ENCODE assay signal across 1 cellular context in the genomic region with DNA sequence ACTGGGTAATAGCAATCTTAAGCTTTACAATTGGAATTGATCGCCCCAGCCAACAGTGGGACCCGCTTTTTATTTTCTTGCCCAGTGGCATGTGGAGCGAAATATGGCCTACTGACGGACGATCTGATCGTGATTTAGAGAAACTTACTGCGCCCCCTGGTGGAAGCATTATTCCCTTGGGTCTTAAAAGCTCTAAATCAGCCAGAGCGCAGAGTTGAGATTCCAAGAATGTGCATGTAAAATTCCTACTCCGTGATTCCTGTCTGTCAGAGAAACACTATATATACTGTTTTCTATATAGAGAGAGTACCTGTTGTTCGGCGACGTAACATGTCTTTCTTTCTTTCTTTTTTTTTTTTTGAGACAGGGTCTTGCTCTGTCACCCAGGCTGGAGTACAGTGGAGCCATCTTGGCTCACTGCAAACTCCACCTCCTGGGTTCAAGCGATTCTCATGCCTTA.
TF ChIP-seq lines count a peak whose summit lies in the region.

No MANE protein-coding gene starts in this region.

TF ChIP-seq in HEK293, 187 proteins besides CTCF, POLR2A, EP300 and RAD21 (continued from another document and continues in another):
- TF ChIP-seq, protein P1, sequence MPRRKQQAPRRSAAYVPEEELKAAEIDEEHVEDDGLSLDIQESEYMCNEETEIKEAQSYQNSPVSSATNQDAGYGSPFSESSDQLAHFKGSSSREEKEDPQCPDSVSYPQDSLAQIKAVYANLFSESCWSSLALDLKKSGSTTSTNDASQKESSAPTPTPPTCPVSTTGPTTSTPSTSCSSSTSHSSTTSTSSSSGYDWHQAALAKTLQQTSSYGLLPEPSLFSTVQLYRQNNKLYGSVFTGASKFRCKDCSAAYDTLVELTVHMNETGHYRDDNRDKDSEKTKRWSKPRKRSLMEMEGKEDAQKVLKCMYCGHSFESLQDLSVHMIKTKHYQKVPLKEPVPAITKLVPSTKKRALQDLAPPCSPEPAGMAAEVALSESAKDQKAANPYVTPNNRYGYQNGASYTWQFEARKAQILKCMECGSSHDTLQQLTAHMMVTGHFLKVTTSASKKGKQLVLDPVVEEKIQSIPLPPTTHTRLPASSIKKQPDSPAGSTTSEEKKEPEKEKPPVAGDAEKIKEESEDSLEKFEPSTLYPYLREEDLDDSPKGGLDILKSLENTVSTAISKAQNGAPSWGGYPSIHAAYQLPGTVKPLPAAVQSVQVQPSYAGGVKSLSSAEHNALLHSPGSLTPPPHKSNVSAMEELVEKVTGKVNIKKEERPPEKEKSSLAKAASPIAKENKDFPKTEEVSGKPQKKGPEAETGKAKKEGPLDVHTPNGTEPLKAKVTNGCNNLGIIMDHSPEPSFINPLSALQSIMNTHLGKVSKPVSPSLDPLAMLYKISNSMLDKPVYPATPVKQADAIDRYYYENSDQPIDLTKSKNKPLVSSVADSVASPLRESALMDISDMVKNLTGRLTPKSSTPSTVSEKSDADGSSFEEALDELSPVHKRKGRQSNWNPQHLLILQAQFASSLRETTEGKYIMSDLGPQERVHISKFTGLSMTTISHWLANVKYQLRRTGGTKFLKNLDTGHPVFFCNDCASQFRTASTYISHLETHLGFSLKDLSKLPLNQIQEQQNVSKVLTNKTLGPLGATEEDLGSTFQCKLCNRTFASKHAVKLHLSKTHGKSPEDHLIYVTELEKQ (tag by site-specific recombination; IDR thresholded peaks at IDR 0.05; ENCODE audit: borderline replicate concordance) = no peak
- TF ChIP-seq ZNF529 (tag by site-specific recombination; IDR thresholded peaks at IDR 0.05; ENCODE audit: insufficient replicate concordance) (no peak), ZNF704 (tag by site-specific recombination; IDR thresholded peaks at IDR 0.05) (no peak), TRIM28 (IDR thresholded peaks at IDR 0.05; ENCODE audit: borderline replicate concordance, low read length) (no peak; the same call in 1 of the 2 replicates), FEZF1 (tag by site-specific recombination; IDR thresholded peaks at IDR 0.05) (no peak), ZNF132 (tag by site-specific recombination; IDR thresholded peaks at IDR 0.05; ENCODE audit: borderline replicate concordance) (no peak), ZNF2 (tag by site-specific recombination; IDR thresholded peaks at IDR 0.05) (peak; percentile 33; the same call in 1 of the 2 replicates), ZNF366 (tag by site-specific recombination; conservative IDR thresholded peaks at IDR 0.05) (no peak), ZNF433 (tag by site-specific recombination; IDR thresholded peaks at IDR 0.05; ENCODE audit: low read depth) (no peak), ZNF423 (tag by site-specific recombination; IDR thresholded peaks at IDR 0.05) (no peak), ZNF768 (tag by site-specific recombination; IDR thresholded peaks at IDR 0.05) (no peak), ZBTB48 (tag by site-specific recombination; IDR thresholded peaks at IDR 0.05) (no peak), ZNF600 (tag by site-specific recombination; IDR thresholded peaks at IDR 0.05) (peak; percentile 56; the same call in 1 of the 2 replicates), ZEB2 (tag by site-specific recombination; IDR thresholded peaks at IDR 0.05) (0 out of 2 replicates have a peak, but pooled peaks have one; percentile 22), ZNF221 (tag by site-specific recombination; IDR thresholded peaks at IDR 0.05; ENCODE audit: borderline replicate concordance) (no peak), ZNF211 (tag by site-specific recombination; IDR thresholded peaks at IDR 0.05; ENCODE audit: low read depth) (no peak), ZBTB26 (tag by site-specific recombination; optimal IDR thresholded peaks at IDR 0.05) (no peak), ZNF530 (tag by site-specific recombination; IDR thresholded peaks at IDR 0.05; ENCODE audit: low read depth) (no peak), OSR2 (tag by site-specific recombination; IDR thresholded peaks at IDR 0.05) (no peak), MYNN (tag by site-specific recombination; IDR thresholded peaks at IDR 0.05; ENCODE audit: borderline replicate concordance) (no peak), ZNF133 (tag by site-specific recombination; IDR thresholded peaks at IDR 0.05) (no peak), ZNF24 (tag by site-specific recombination; IDR thresholded peaks at IDR 0.05) (no peak), ZNF350 (tag by site-specific recombination; IDR thresholded peaks at IDR 0.05) (no peak), ZNF843 (tag by site-specific recombination; IDR thresholded peaks at IDR 0.05) (no peak), ZBTB7A (tag by site-specific recombination; IDR thresholded peaks at IDR 0.05; ENCODE audit: low read depth) (no peak), ZNF830 (tag by site-specific recombination; IDR thresholded peaks at IDR 0.05; ENCODE audit: low read depth) (no peak), ZNF654 (tag by site-specific recombination; IDR thresholded peaks at IDR 0.05; ENCODE audit: low read depth) (peak; percentile 45), MZF1 (tag by site-specific recombination; IDR thresholded peaks at IDR 0.05; ENCODE audit: borderline replicate concordance) (no peak), ZBTB17 (tag by site-specific recombination; IDR thresholded peaks at IDR 0.05) (peak; percentile 95), ZNF701 (tag by site-specific recombination; IDR thresholded peaks at IDR 0.05) (no peak), EGR2 (tag by site-specific recombination; IDR thresholded peaks at IDR 0.05; ENCODE audit: low read depth) (no peak), ZNF202 (tag by site-specific recombination; IDR thresholded peaks at IDR 0.05; ENCODE audit: borderline replicate concordance) (no peak), ZNF362 (tag by site-specific recombination; IDR thresholded peaks at IDR 0.05) (no peak), ZNF664 (tag by site-specific recombination; IDR thresholded peaks at IDR 0.05) (no peak), ZNF621 (tag by site-specific recombination; IDR thresholded peaks at IDR 0.05) (no peak), ZNF626 (tag by site-specific recombination; IDR thresholded peaks at IDR 0.05) (no peak), ZNF610 (tag by site-specific recombination; IDR thresholded peaks at IDR 0.05; ENCODE audit: borderline replicate concordance) (no peak), ZNF629 (tag by site-specific recombination; IDR thresholded peaks at IDR 0.05) (peak; percentile 19; the same call in 1 of the 2 replicates), SALL2 (tag by site-specific recombination; IDR thresholded peaks at IDR 0.05; ENCODE audit: borderline replicate concordance) (no peak)
- TF ChIP-seq, protein P2, sequence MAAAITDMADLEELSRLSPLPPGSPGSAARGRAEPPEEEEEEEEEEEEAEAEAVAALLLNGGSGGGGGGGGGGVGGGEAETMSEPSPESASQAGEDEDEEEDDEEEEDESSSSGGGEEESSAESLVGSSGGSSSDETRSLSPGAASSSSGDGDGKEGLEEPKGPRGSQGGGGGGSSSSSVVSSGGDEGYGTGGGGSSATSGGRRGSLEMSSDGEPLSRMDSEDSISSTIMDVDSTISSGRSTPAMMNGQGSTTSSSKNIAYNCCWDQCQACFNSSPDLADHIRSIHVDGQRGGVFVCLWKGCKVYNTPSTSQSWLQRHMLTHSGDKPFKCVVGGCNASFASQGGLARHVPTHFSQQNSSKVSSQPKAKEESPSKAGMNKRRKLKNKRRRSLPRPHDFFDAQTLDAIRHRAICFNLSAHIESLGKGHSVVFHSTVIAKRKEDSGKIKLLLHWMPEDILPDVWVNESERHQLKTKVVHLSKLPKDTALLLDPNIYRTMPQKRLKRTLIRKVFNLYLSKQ (tag by site-specific recombination; IDR thresholded peaks at IDR 0.05; ENCODE audit: borderline replicate concordance) = no peak
- TF ChIP-seq, protein P3, sequence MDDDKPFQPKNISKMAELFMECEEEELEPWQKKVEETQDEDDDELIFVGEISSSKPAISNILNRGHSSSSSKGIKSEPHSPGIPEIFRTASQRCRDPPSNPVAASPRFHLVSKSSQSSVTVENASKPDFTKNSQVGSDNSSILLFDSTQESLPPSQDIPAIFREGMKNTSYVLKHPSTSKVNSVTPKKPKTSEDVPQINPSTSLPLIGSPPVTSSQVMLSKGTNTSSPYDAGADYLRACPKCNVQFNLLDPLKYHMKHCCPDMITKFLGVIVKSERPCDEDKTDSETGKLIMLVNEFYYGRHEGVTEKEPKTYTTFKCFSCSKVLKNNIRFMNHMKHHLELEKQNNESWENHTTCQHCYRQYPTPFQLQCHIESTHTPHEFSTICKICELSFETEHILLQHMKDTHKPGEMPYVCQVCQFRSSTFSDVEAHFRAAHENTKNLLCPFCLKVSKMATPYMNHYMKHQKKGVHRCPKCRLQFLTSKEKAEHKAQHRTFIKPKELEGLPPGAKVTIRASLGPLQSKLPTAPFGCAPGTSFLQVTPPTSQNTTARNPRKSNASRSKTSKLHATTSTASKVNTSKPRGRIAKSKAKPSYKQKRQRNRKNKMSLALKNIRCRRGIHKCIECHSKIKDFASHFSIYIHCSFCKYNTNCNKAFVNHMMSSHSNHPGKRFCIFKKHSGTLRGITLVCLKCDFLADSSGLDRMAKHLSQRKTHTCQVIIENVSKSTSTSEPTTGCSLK (tag by site-specific recombination; IDR thresholded peaks at IDR 0.05) = no peak
- TF ChIP-seq, protein P4, sequence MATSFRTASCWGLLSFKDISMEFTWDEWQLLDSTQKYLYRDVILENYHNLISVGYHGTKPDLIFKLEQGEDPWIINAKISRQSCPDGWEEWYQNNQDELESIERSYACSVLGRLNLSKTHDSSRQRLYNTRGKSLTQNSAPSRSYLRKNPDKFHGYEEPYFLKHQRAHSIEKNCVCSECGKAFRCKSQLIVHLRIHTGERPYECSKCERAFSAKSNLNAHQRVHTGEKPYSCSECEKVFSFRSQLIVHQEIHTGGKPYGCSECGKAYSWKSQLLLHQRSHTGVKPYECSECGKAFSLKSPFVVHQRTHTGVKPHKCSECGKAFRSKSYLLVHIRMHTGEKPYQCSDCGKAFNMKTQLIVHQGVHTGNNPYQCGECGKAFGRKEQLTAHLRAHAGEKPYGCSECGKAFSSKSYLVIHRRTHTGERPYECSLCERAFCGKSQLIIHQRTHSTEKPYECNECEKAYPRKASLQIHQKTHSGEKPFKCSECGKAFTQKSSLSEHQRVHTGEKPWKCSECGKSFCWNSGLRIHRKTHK (tag by site-specific recombination; IDR thresholded peaks at IDR 0.05) = no peak
- TF ChIP-seq, protein P5, sequence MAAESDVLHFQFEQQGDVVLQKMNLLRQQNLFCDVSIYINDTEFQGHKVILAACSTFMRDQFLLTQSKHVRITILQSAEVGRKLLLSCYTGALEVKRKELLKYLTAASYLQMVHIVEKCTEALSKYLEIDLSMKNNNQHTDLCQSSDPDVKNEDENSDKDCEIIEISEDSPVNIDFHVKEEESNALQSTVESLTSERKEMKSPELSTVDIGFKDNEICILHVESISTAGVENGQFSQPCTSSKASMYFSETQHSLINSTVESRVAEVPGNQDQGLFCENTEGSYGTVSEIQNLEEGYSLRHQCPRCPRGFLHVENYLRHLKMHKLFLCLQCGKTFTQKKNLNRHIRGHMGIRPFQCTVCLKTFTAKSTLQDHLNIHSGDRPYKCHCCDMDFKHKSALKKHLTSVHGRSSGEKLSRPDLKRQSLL (tag by site-specific recombination; IDR thresholded peaks at IDR 0.05) = no peak
- TF ChIP-seq, protein P6, sequence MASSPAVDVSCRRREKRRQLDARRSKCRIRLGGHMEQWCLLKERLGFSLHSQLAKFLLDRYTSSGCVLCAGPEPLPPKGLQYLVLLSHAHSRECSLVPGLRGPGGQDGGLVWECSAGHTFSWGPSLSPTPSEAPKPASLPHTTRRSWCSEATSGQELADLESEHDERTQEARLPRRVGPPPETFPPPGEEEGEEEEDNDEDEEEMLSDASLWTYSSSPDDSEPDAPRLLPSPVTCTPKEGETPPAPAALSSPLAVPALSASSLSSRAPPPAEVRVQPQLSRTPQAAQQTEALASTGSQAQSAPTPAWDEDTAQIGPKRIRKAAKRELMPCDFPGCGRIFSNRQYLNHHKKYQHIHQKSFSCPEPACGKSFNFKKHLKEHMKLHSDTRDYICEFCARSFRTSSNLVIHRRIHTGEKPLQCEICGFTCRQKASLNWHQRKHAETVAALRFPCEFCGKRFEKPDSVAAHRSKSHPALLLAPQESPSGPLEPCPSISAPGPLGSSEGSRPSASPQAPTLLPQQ (tag by site-specific recombination; IDR thresholded peaks at IDR 0.05) = peak; percentile 83
- TF ChIP-seq, protein P7, sequence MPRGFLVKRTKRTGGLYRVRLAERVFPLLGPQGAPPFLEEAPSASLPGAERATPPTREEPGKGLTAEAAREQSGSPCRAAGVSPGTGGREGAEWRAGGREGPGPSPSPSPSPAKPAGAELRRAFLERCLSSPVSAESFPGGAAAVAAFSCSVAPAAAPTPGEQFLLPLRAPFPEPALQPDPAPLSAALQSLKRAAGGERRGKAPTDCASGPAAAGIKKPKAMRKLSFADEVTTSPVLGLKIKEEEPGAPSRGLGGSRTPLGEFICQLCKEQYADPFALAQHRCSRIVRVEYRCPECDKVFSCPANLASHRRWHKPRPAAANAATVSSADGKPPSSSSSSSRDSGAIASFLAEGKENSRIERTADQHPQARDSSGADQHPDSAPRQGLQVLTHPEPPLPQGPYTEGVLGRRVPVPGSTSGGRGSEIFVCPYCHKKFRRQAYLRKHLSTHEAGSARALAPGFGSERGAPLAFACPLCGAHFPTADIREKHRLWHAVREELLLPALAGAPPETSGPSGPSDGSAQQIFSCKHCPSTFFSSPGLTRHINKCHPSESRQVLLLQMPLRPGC (tag by site-specific recombination; IDR thresholded peaks at IDR 0.05) = no peak
